Comparison of ENCODE assay signal across 1 cellular context in the genomic region with DNA sequence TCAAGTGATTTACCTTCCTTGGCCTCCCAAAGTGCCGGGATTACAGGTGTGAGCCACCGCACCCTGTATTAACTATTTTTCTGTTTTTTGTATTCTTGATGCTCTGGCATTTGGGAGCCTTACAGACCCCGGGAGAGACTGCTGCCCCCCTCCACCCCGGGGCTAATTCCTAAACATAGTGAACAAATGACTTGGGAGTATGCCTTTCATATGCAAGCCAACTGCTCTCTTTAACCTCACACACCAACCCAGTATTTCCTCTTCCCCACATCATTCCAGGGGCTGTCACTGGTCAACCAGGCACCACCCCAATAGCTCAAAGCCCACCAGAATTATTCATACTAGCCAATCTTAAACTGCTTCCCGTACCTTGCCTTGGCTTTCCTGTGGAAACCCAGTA.
TF ChIP-seq lines count a peak whose summit lies in the region.

No MANE protein-coding gene starts in this region.

TF ChIP-seq in GM23338, 12 proteins besides CTCF, POLR2A, EP300 and RAD21 (continued from another document):
- TF ChIP-seq, protein P1, sequence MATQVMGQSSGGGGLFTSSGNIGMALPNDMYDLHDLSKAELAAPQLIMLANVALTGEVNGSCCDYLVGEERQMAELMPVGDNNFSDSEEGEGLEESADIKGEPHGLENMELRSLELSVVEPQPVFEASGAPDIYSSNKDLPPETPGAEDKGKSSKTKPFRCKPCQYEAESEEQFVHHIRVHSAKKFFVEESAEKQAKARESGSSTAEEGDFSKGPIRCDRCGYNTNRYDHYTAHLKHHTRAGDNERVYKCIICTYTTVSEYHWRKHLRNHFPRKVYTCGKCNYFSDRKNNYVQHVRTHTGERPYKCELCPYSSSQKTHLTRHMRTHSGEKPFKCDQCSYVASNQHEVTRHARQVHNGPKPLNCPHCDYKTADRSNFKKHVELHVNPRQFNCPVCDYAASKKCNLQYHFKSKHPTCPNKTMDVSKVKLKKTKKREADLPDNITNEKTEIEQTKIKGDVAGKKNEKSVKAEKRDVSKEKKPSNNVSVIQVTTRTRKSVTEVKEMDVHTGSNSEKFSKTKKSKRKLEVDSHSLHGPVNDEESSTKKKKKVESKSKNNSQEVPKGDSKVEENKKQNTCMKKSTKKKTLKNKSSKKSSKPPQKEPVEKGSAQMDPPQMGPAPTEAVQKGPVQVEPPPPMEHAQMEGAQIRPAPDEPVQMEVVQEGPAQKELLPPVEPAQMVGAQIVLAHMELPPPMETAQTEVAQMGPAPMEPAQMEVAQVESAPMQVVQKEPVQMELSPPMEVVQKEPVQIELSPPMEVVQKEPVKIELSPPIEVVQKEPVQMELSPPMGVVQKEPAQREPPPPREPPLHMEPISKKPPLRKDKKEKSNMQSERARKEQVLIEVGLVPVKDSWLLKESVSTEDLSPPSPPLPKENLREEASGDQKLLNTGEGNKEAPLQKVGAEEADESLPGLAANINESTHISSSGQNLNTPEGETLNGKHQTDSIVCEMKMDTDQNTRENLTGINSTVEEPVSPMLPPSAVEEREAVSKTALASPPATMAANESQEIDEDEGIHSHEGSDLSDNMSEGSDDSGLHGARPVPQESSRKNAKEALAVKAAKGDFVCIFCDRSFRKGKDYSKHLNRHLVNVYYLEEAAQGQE (IDR thresholded peaks at IDR 0.05; ENCODE audit: unreplicated experiment): no peak
- no peak for TF ChIP-seq EZH2 (IDR thresholded peaks at IDR 0.05; ENCODE audit: low read depth, unreplicated experiment)
- TF ChIP-seq, protein P2, sequence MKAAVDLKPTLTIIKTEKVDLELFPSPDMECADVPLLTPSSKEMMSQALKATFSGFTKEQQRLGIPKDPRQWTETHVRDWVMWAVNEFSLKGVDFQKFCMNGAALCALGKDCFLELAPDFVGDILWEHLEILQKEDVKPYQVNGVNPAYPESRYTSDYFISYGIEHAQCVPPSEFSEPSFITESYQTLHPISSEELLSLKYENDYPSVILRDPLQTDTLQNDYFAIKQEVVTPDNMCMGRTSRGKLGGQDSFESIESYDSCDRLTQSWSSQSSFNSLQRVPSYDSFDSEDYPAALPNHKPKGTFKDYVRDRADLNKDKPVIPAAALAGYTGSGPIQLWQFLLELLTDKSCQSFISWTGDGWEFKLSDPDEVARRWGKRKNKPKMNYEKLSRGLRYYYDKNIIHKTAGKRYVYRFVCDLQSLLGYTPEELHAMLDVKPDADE (IDR thresholded peaks at IDR 0.05): no peak
- no peak for TF ChIP-seq ZNF331 (CRISPR knock-in tag; IDR thresholded peaks at IDR 0.05; ENCODE audit: low read depth)
